ENCODE assay signal across 8 cellular contexts in genomic region chr6:139135578-139136545, GRCh38. TPM values are rescaled to one million over a fixed set of nuclear protein-coding genes. Genes with fewer than 3 reads are reported as not detected.
DNase-seq lines count a peak whose midpoint lies in the region; ATAC-seq and TF ChIP-seq lines count a peak whose summit lies in the region.

No MANE protein-coding gene starts in this region.

- CTCF ChIA-PET in Calu3 (lab: Charles Lee), result no interaction called here

- H3K27ac Mint-ChIP-seq in Calu3 (ENCODE audit: unreplicated experiment) (peak overlapping the region; percentile 67), IgD-negative memory B cell (peak overlapping the region; percentile 96 to 99 (median 97))

- H3K4me3 ChIP-seq in WI38 (ENCODE audit: low read depth, low read length), result peak overlapping the region; percentile 68

- H3K27me3 Mint-ChIP-seq in Calu3 (ENCODE audit: unreplicated experiment) (no peaks in the 10 kb centered on the region), IgD-negative memory B cell (no peaks in the 10 kb centered on the region)

- H3K36me3 Mint-ChIP-seq in Calu3 (ENCODE audit: insufficient read depth, unreplicated experiment) (peaks cover 19% of the 10 kb centered on the region), IgD-negative memory B cell (peaks cover 5% of the 10 kb centered on the region)

- intact Hi-C loops in Calu3 (cut with micrococcal nuclease; ENCODE audit: unreplicated experiment), result no loop called here
- intact Hi-C loops in left colon (cut with DNase I, micrococcal nuclease), result no loop called here

- TF ChIP-seq CTCF in Calu3 (IDR thresholded peaks at IDR 0.05; ENCODE audit: unreplicated experiment) (no peak), WI38 (IDR thresholded peaks at IDR 0.05; ENCODE audit: low read depth, low read length) (no peak)

- peak overlapping the region; percentile 77 for H3K4me3 Mint-ChIP-seq in Calu3 (ENCODE audit: low read depth, unreplicated experiment)
- peak overlapping the region; percentile 91 to 99 (median 96) for H3K4me3 Mint-ChIP-seq in IgD-negative memory B cell

- ATAC-seq in GM21515 (IDR thresholded peaks at IDR 0.05; ENCODE audit: unreplicated experiment) (peak; percentile 32), left colon (peak; percentile 67)

- no peaks in the 10 kb centered on the region for H3K4me1 Mint-ChIP-seq in Calu3 (ENCODE audit: low read depth, unreplicated experiment)
- peaks cover 67 to 77% (median 68%) of the 10 kb centered on the region in 3 donors for H3K4me1 Mint-ChIP-seq in IgD-negative memory B cell

- no peaks in the 10 kb centered on the region for H3K9me3 Mint-ChIP-seq in Calu3 (ENCODE audit: low read depth, unreplicated experiment)
- H3K9me3 Mint-ChIP-seq in IgD-negative memory B cell, result peaks cover 0 to 3% (median 0%) of the 10 kb centered on the region in 3 donors

- peak; percentile 34 for DNase-seq in Calu3
- peak; percentile 68 to 82 for DNase-seq in left colon
- DNase-seq in stimulated activated CD4-positive, alpha-beta T cell treated with anti-CD3 and anti-CD28 coated beads, Interleukin-2, amount 100 ng/mL, for 4 hours (ENCODE audit: low read depth), result peak; percentile 41
- no peak for DNase-seq in NCI-H446 treated with DMSO at 0.1 percent for 48 hours (lab: John Stamatoyannopoulos, UW)

- no TSS peak for BruUV-seq in Calu3 (replicated peaks; lab: Mats Ljungman, UMichigan)

- peak overlapping the region; percentile 47 for H3K27ac ChIP-seq in cingulate gyrus (ENCODE audit: low read depth, low read length)

RNA-seq across cellular contexts. Expression of gene HECA, which starts 1.0 kb away (rescaled TPM):
- total RNA-seq in Calu3 (2022) (7.1 and 7.5 TPM in 2 replicates), left colon (10 to 100 TPM; 30.3 to 42.1 TPM)
- polyA plus RNA-seq in IgD-negative memory B cell, result 5.1 TPM
